Comparison of ENCODE assay signal across 16 cellular contexts in the genomic region with DNA sequence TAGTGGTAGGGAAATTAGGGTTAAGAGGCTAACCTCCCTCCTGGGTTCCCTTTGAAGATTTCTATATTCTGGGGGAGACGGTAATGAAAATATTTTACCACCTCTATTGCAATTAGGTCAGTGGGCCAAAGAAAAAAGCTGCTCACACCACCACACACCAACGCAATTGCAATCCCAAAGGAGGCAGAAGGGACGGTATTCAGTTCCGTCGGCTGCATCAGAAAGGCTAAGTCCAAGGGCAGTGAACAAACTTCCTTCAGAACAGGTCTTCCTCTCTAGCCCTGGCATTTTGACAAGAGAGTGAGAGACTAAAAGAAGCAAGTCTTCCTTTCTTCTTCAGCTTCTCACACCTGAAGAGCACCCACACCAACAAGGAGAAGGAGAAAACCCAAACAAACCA.
"Had no signal": no experiment of that assay in that cellular context is flagged by ENCODE, and none has a peak within 500 bp of the region (broad histone marks: within the 10 kb centered on the region; RNA-seq: fewer than 3 reads in every experiment).

No MANE protein-coding gene starts in this region.

- H3K4me3 ChIP-seq: esophagus muscularis mucosa, gastrocnemius medialis, heart right ventricle, pancreas had no signal

- DNase-seq: effector memory CD4-positive, alpha-beta T cell; gastrocnemius medialis; heart right ventricle; hypothalamus; kidney glomerular epithelial cell; mesendoderm; naive B cell; occipital lobe; pancreas; right cardiac atrium; small intestine; stimulated activated CD4-positive, alpha-beta T cell treated with anti-CD3 and anti-CD28 coated beads, Interleukin-12 subunit alpha, Interleukin-12 subunit beta, amount 100 ng/mL, for 4 hours; stimulated activated naive CD4-positive, alpha-beta T cell; trophoblast cell had no signal

- H3K27me3 ChIP-seq: gastrocnemius medialis, pancreas had no signal

- H3K4me1 ChIP-seq: esophagus muscularis mucosa, gastrocnemius medialis, heart right ventricle, pancreas had no signal

- H3K36me3 ChIP-seq: esophagus muscularis mucosa, gastrocnemius medialis, heart right ventricle, pancreas had no signal

- ATAC-seq: gastrocnemius medialis, heart right ventricle, pancreas, right cardiac atrium had no signal

- H3K9me3 ChIP-seq: esophagus muscularis mucosa, gastrocnemius medialis, heart right ventricle, pancreas had no signal

- H3K27ac ChIP-seq: epithelial cell of prostate, esophagus muscularis mucosa, gastrocnemius medialis, heart right ventricle, pancreas had no signal
